25 cellular contexts compared by ENCODE assay signal in genomic region chr20:25089662-25090061, GRCh38. TPM values are rescaled to one million over a fixed set of nuclear protein-coding genes. Genes with fewer than 3 reads are reported as not detected.
A peak's percentile ranks its signal among the peaks of the same experiment; 100 is the strongest.
DNase-seq lines count a peak whose midpoint lies in the region; ATAC-seq and TF ChIP-seq lines count a peak whose summit lies in the region.
"Had no signal": no experiment of that assay in that cellular context is flagged by ENCODE, and none has a peak within 500 bp of the region (broad histone marks: within the 10 kb centered on the region; RNA-seq: fewer than 3 reads in every experiment).

No MANE protein-coding gene starts in this region.

- H3K79me2 ChIP-seq in Loucy (ENCODE audit: insufficient read depth, low read length): peaks cover 28% of the 10 kb centered on the region

- H2AFZ ChIP-seq in Loucy (ENCODE audit: low read length) (no peak overlapping the region), neuronal stem cell (ENCODE audit: low read length) (no peak overlapping the region)
- H2AFZ ChIP-seq: GM23338 had no signal

- no peaks in the 10 kb centered on the region for H3K27me3 ChIP-seq in BLaER1 treated with 17β-estradiol and CSF1 and Interleukin-3, amounts not matched to agents 10 nM and 100 nM
- H3K27me3 ChIP-seq in CD4-positive, alpha-beta T cell (ENCODE audit: control insufficient read depth, insufficient read depth, low read length): peaks cover 5% of the 10 kb centered on the region
- H3K27me3 ChIP-seq in Loucy (ENCODE audit: insufficient read depth, low read length, poor library complexity, severe bottlenecking) (no peaks in the 10 kb centered on the region), neuronal stem cell (ENCODE audit: control insufficient read depth in 3 of 3, insufficient read depth in 3 of 3, low read depth in 1 of 3, low read length in 3 of 3) (peaks cover 3 to 49% (median 22%) of the 10 kb centered on the region in 3 experiments), MG63 (peaks cover 4% of the 10 kb centered on the region; the same call in 1 of the 2 replicates)

- intact Hi-C loops in CD4-positive, alpha-beta T cell (cut with DNase I, micrococcal nuclease): loop anchor here (2.0 to 5.0 kb wide), 3 partner anchors 59 to 163 kb away; no protein-coding TSS in a partner anchor

- no peak for ATAC-seq in CD4-positive, alpha-beta T cell (ENCODE audit: poor library complexity)
- no peak for ATAC-seq in GM21367 (IDR thresholded peaks at IDR 0.05; ENCODE audit: unreplicated experiment)
- ATAC-seq: GM23338 had no signal

- H3K14ac ChIP-seq in neuronal stem cell (ENCODE audit: low read length): no peak overlapping the region

- H3K9me2 ChIP-seq in Loucy (replicated peaks; ENCODE audit: low read depth, low read length): no peaks in the 10 kb centered on the region

- no peaks in the 10 kb centered on the region for H3K36me3 Mint-ChIP-seq in CD4-positive, alpha-beta T cell (ENCODE audit: low read depth)
- H3K36me3 Mint-ChIP-seq: CD14-positive monocyte had no signal

- no peak overlapping the region for H3K27ac ChIP-seq in BLaER1 treated with 17β-estradiol and CSF1 and Interleukin-3, amounts not matched to agents 10 nM and 100 nM
- no peak overlapping the region for H3K27ac ChIP-seq in CD4-positive, alpha-beta T cell (ENCODE audit: low read depth, low read length)
- H3K27ac ChIP-seq in neuronal stem cell (replicated peaks; ENCODE audit: low read length): no peak overlapping the region

- H3K9me3 ChIP-seq in BLaER1 treated with 17β-estradiol and CSF1 and Interleukin-3, amounts not matched to agents 10 nM and 100 nM (replicated peaks in 1 of 11): peaks cover 9 to 17% (median 13%) of the 10 kb centered on the region in 11 experiments
- H3K9me3 ChIP-seq in CD4-positive, alpha-beta T cell (ENCODE audit: control insufficient read depth, low read length): no peaks in the 10 kb centered on the region
- no peaks in the 10 kb centered on the region for H3K9me3 ChIP-seq in Loucy (ENCODE audit: insufficient read depth, low read depth, low read length)
- peaks cover 1 to 5% of the 10 kb centered on the region in 2 donors for H3K9me3 ChIP-seq in neuronal stem cell (replicated peaks in 1 of 2; ENCODE audit: control insufficient read depth in 2 of 2, insufficient read depth in 1 of 2, low read depth in 1 of 2, low read length in 2 of 2)
- no peaks in the 10 kb centered on the region for H3K9me3 ChIP-seq in MG63

- peaks cover 15% of the 10 kb centered on the region for H3K27me3 Mint-ChIP-seq in CD4-positive, alpha-beta T cell

- no peak overlapping the region for H2BK120ac ChIP-seq in neuronal stem cell (ENCODE audit: low read depth, low read length)

- TF ChIP-seq CTCF in CD4-positive, alpha-beta T cell (IDR thresholded peaks at IDR 0.05): no peak
- TF ChIP-seq CTCF in Loucy (conservative IDR thresholded peaks at IDR 0.05; ENCODE audit: low read length): no peak

- H3K27ac Mint-ChIP-seq in CD4-positive, alpha-beta T cell: peak overlapping the region; percentile 76
- H3K27ac Mint-ChIP-seq: CD14-positive monocyte, GM23338, H9 had no signal

- no peak overlapping the region for H2BK12ac ChIP-seq in neuronal stem cell (ENCODE audit: low read length)

- no peak overlapping the region for H4K91ac ChIP-seq in neuronal stem cell (ENCODE audit: low read depth, low read length, poor library complexity)

- no peak overlapping the region for H3K4me3 ChIP-seq in BLaER1 treated with 17β-estradiol and CSF1 and Interleukin-3, amounts not matched to agents 10 nM and 100 nM
- H3K4me3 ChIP-seq in Loucy (ENCODE audit: low read length, poor library complexity, severe bottlenecking) (peak overlapping the region; percentile 75), neuronal stem cell (ENCODE audit: low read length in 2 of 2) (no peak overlapping the region), MG63 (no peak overlapping the region)
- H3K4me3 ChIP-seq: GM12878, GM23338 had no signal

- H3K4me2 ChIP-seq in BLaER1 treated with 17β-estradiol and CSF1 and Interleukin-3, amounts not matched to agents 10 nM and 100 nM: peak overlapping the region; percentile 9 to 89 (median 70); a peak in 17 of 22 replicates
- H3K4me2 ChIP-seq in Loucy (ENCODE audit: low read depth, low read length, poor library complexity, severe bottlenecking) (peak overlapping the region; percentile 99), neuronal stem cell (ENCODE audit: insufficient read depth, low read length, poor library complexity, severe bottlenecking) (no peak overlapping the region)
- H3K4me2 ChIP-seq: GM23338 had no signal

- POLR2A ChIA-PET in CD4-positive, alpha-beta T cell (lab: Charles Lee): interaction anchor here (0.9 to 2.5 kb wide), 4 partner anchors 9 to 106 kb away, joined by 3 to 37 read pairs (median 18); partner anchors contain the start of genes ACSS1 and ENTPD6

- H4K8ac ChIP-seq in neuronal stem cell (ENCODE audit: low read depth, low read length): no peak overlapping the region

- WGBS in neuronal stem cell (ENCODE audit: extremely low coverage in 2 of 2, insufficient read length in 2 of 2, insufficient replicate concordance in 1 of 2), 2 donors: no CpG with 5 or more reads among the region's 12 CpGs

- H3K36me3 ChIP-seq in BLaER1 treated with 17β-estradiol and CSF1 and Interleukin-3, amounts not matched to agents 10 nM and 100 nM: no peaks in the 10 kb centered on the region
- H3K36me3 ChIP-seq in Loucy (ENCODE audit: insufficient read depth, low read length) (no peaks in the 10 kb centered on the region), neuronal stem cell (replicated peaks in 1 of 2; ENCODE audit: control insufficient read depth in 2 of 2, insufficient read depth in 2 of 2, low read length in 2 of 2) (no peaks in the 10 kb centered on the region), MG63 (no peaks in the 10 kb centered on the region)

- H3K9me3 Mint-ChIP-seq in CD4-positive, alpha-beta T cell: no peaks in the 10 kb centered on the region
- H3K9me3 Mint-ChIP-seq: GM23338 had no signal

- no peak for DNase-seq in CD4-positive, alpha-beta T cell
- DNase-seq in neuronal stem cell (ENCODE audit: low spot score) (no peak), cortex of kidney (lab: John Stamatoyannopoulos, UW) (no peak), MG63 (no peak)
- DNase-seq: Caco-2, EL, GDM1, H9, Kasumi-1, NCI-H1105 treated with DMSO at 0.1 percent for 48 hours, NCI-H146, NCI-H1930, NCI-H446 treated with DMSO at 0.1 percent for 48 hours, NCI-H526, NCI-H82, SHP77 treated with DMSO at 0.1 percent for 48 hours had no signal

- H2BK15ac ChIP-seq in neuronal stem cell (ENCODE audit: low read length): no peak overlapping the region

- H3K4me1 Mint-ChIP-seq in CD4-positive, alpha-beta T cell (ENCODE audit: low read depth): peaks cover 39% of the 10 kb centered on the region

- peaks cover 14 to 48% (median 36%) of the 10 kb centered on the region in 10 experiments for H3K4me1 ChIP-seq in BLaER1 treated with 17β-estradiol and CSF1 and Interleukin-3, amounts not matched to agents 10 nM and 100 nM
- H3K4me1 ChIP-seq in Loucy (ENCODE audit: insufficient read depth, low read length, poor library complexity, severe bottlenecking) (peaks cover 69% of the 10 kb centered on the region), neuronal stem cell (ENCODE audit: control insufficient read depth in 2 of 2, insufficient read depth in 1 of 2, low read depth in 1 of 2, low read length in 2 of 2) (peaks cover 3 to 8% of the 10 kb centered on the region in 2 donors)
- H3K4me1 ChIP-seq: Caco-2 had no signal

- H3K4ac ChIP-seq in neuronal stem cell (ENCODE audit: low read length): no peak overlapping the region

- no peak overlapping the region for H3K23ac ChIP-seq in neuronal stem cell (ENCODE audit: low read depth, low read length, poor library complexity)

- no peaks in the 10 kb centered on the region for H3K79me1 ChIP-seq in neuronal stem cell (ENCODE audit: low read depth, low read length)

- H2AK5ac ChIP-seq in neuronal stem cell (ENCODE audit: low read depth, low read length): no peak overlapping the region

- H3F3A ChIP-seq in Loucy (ENCODE audit: low read depth): peaks cover 13% of the 10 kb centered on the region

- no peak overlapping the region for H3K4me3 Mint-ChIP-seq in CD4-positive, alpha-beta T cell
- H3K4me3 Mint-ChIP-seq: CD14-positive monocyte, GM23338, H9 had no signal

- H3K9ac ChIP-seq in BLaER1 treated with 17β-estradiol and CSF1 and Interleukin-3, amounts not matched to agents 10 nM and 100 nM: no peak overlapping the region
- H3K9ac ChIP-seq in Loucy (ENCODE audit: low read depth, low read length, poor library complexity, severe bottlenecking): peak overlapping the region; percentile 98
- H3K9ac ChIP-seq in neuronal stem cell (ENCODE audit: low read depth, low read length, poor library complexity): no peak overlapping the region

- H3K18ac ChIP-seq in neuronal stem cell (ENCODE audit: low read length): peak overlapping the region; percentile 75

- H2BK5ac ChIP-seq in neuronal stem cell (ENCODE audit: low read length): no peak overlapping the region

- CTCF ChIA-PET in CD4-positive, alpha-beta T cell (lab: Charles Lee): no interaction called here

- H4K20me1 ChIP-seq in BLaER1 treated with 17β-estradiol and CSF1 and Interleukin-3, amounts not matched to agents 10 nM and 100 nM: 0 out of 22 replicates have a peak, but pooled peaks cover 0 to 7% (median 0%) of the 10 kb centered on the region in 11 experiments
- no peaks in the 10 kb centered on the region for H4K20me1 ChIP-seq in Loucy (ENCODE audit: insufficient read depth, low read length, poor library complexity, severe bottlenecking)

RNA-seq across cellular contexts. Expression of gene VSX1, which starts 7.7 kb away (rescaled TPM):
- total RNA-seq in CD4-positive, alpha-beta T cell: not detected
- polyA plus RNA-seq in neuronal stem cell (2013, experiment 1 of 2): 0.73 TPM
- 0.78 TPM for polyA plus RNA-seq in neuronal stem cell (2013, experiment 2 of 2)
- total RNA-seq in MG63 (2014; rRNA removed; shearing (Covaris generic); ENCODE audit: low replicate concordance): not detected in 2 replicates
- total RNA-seq: A673, Caco-2, GM12878, H9, HT-29, MCF 10A had no signal
- polyA plus RNA-seq: CD14-positive monocyte, GM23338 had no signal

RNA-seq across cellular contexts. Expression of gene ACSS1, which starts 31.7 kb away (rescaled TPM):
- 10 to 100 TPM; 18.9 TPM for total RNA-seq in CD4-positive, alpha-beta T cell
- polyA plus RNA-seq in neuronal stem cell (2013, experiment 1 of 2): 0.24 TPM
- 0.26 TPM for polyA plus RNA-seq in neuronal stem cell (2013, experiment 2 of 2)
- 0.10 TPM in 1 of 2 replicates, not detected in the other for total RNA-seq in MG63 (2014; rRNA removed; shearing (Covaris generic); ENCODE audit: low replicate concordance)

Comparison
In these comparisons a context has a peak if more than half of its experiments do, and no peak if none do; other contexts are left out.
1. RNA of gene ACSS1, which starts 31.7 kb away (total RNA-seq): 18.9 TPM in CD4-positive, alpha-beta T cell; 0.10 TPM in MG63; every median in the first group is over 10 times any median in the second.